21 cellular contexts compared by ENCODE assay signal in genomic region chr6:47260021-47260420, GRCh38. TPM values are rescaled to one million over a fixed set of nuclear protein-coding genes. Genes with fewer than 3 reads are reported as not detected.
DNase-seq lines count a peak whose midpoint lies in the region; ATAC-seq, FAIRE-seq and TF ChIP-seq lines count a peak whose summit lies in the region.
"Had no signal": no experiment of that assay in that cellular context is flagged by ENCODE, and none has a peak within 500 bp of the region (broad histone marks: within the 10 kb centered on the region; RNA-seq: fewer than 3 reads in every experiment).

No MANE protein-coding gene starts in this region.

- TF ChIP-seq CTCF in HEK293 (tag by site-specific recombination; IDR thresholded peaks at IDR 0.05): no peak
- no peak for TF ChIP-seq CTCF in astrocyte (IDR thresholded peaks at IDR 0.05; ENCODE audit: insufficient read depth, low read depth, low read length)
- TF ChIP-seq CTCF in endothelial cell of umbilical vein (IDR thresholded peaks at IDR 0.05; ENCODE audit: extremely low read depth in 1 of 2, insufficient read depth in 1 of 2, low read depth in 1 of 2, low read length in 2 of 2): no peak
- no peak for TF ChIP-seq CTCF in kidney (IDR thresholded peaks at IDR 0.05; ENCODE audit: borderline replicate concordance, extremely low read depth, insufficient read depth)

- H3K36me3 ChIP-seq in BLaER1 (peaks cover 82% of the 10 kb centered on the region), HEK293 (ENCODE audit: control insufficient read depth in 2 of 2, insufficient read depth in 1 of 2, low read length in 2 of 2) (peaks cover 0 to 3% of the 10 kb centered on the region in 2 experiments; a peak in 1 of 3 replicates), astrocyte (ENCODE audit: insufficient read depth, low read length) (no peaks in the 10 kb centered on the region), endothelial cell of umbilical vein (ENCODE audit: control insufficient read depth in 2 of 2, extremely low read depth in 1 of 2, insufficient read depth in 2 of 2, low read length in 2 of 2) (no peaks in the 10 kb centered on the region), mesenchymal stem cell (ENCODE audit: control insufficient read depth in 1 of 2, insufficient read depth in 2 of 2, low read depth in 1 of 2, low read length in 2 of 2) (peaks cover 8 to 27% of the 10 kb centered on the region in 2 experiments), kidney (ENCODE audit: control insufficient read depth in 1 of 2, insufficient read depth in 2 of 2, low read length in 2 of 2) (peaks cover 2 to 8% of the 10 kb centered on the region in 2 donors)
- H3K36me3 ChIP-seq: HAP-1 had no signal

- peaks cover 32% of the 10 kb centered on the region for H3K36me3 Mint-ChIP-seq in astrocyte (ENCODE audit: low read depth, unreplicated experiment)
- H3K36me3 Mint-ChIP-seq: CD4-positive, alpha-beta memory T cell had no signal

- H2AK5ac ChIP-seq in mesenchymal stem cell (ENCODE audit: low read length, severe bottlenecking): no peak overlapping the region

- no peak overlapping the region for H3K18ac ChIP-seq in mesenchymal stem cell (ENCODE audit: low read depth in 1 of 2, low read length in 2 of 2)

- H3K79me2 ChIP-seq in astrocyte (ENCODE audit: insufficient read depth, low read length): peaks cover 6% of the 10 kb centered on the region
- no peaks in the 10 kb centered on the region for H3K79me2 ChIP-seq in endothelial cell of umbilical vein (ENCODE audit: control insufficient read depth, insufficient read depth, low read length)

- no peak overlapping the region for H2BK5ac ChIP-seq in mesenchymal stem cell (ENCODE audit: low read depth, low read length, poor library complexity, severe bottlenecking)

- intact Hi-C loops in endothelial cell of umbilical vein (cut with micrococcal nuclease) (loop anchor here (10.0 kb wide), 1 partner anchor 1215 kb away; no protein-coding TSS in a partner anchor), kidney (cut with DNase I) (no loop called here)

- no peak for FAIRE-seq in astrocyte (lab: Jason Lieb, UNC)
- FAIRE-seq in endothelial cell of umbilical vein (lab: Jason Lieb, UNC): no peak
- no peak for FAIRE-seq in kidney (lab: Jason Lieb, UNC)
- FAIRE-seq: A549, GM12891, GM18507, H54 had no signal

- peak overlapping the region; percentile 12 for H3K27ac Mint-ChIP-seq in astrocyte (ENCODE audit: unreplicated experiment)
- H3K27ac Mint-ChIP-seq: B cell; CD4-positive, alpha-beta memory T cell had no signal

- no peak overlapping the region for H3K23ac ChIP-seq in mesenchymal stem cell (ENCODE audit: low read length in 2 of 2)

- no peaks in the 10 kb centered on the region for H3K9me3 Mint-ChIP-seq in astrocyte (ENCODE audit: unreplicated experiment)

- H3K14ac ChIP-seq in mesenchymal stem cell (ENCODE audit: low read length in 2 of 2): no peak overlapping the region

- H3K27me3 Mint-ChIP-seq in astrocyte (ENCODE audit: low read depth, unreplicated experiment): no peaks in the 10 kb centered on the region
- H3K27me3 Mint-ChIP-seq: B cell had no signal

- H3K4me3 ChIP-seq in BLaER1 (no peak overlapping the region), HEK293 (ENCODE audit: low read depth, low read length) (no peak overlapping the region), astrocyte (ENCODE audit: insufficient read depth, low read depth, low read length) (no peak overlapping the region), endothelial cell of umbilical vein (replicated peaks in 1 of 3; ENCODE audit: insufficient read depth in 1 of 3, low read depth in 1 of 3, low read length in 3 of 3) (no peak overlapping the region), mesenchymal stem cell (ENCODE audit: insufficient read depth in 1 of 2, low read depth in 1 of 2, low read length in 2 of 2) (no peak overlapping the region), kidney (ENCODE audit: low read length in 2 of 2) (no peak overlapping the region)
- H3K4me3 ChIP-seq: A549, HAP-1 had no signal

- H3K27ac ChIP-seq in BLaER1: peak overlapping the region; percentile 50
- H3K27ac ChIP-seq in HEK293 (ENCODE audit: extremely low read depth, low read depth, low read length): no peak overlapping the region
- no peak overlapping the region for H3K27ac ChIP-seq in astrocyte (ENCODE audit: low read depth, low read length)
- H3K27ac ChIP-seq in endothelial cell of umbilical vein (ENCODE audit: insufficient read depth, low read depth, low read length): no peak overlapping the region
- no peak overlapping the region for H3K27ac ChIP-seq in mesenchymal stem cell (ENCODE audit: low read length, poor library complexity, severe bottlenecking)
- H3K27ac ChIP-seq in kidney (ENCODE audit: low read depth in 2 of 2, low read length in 2 of 2): no peak overlapping the region
- H3K27ac ChIP-seq: A549 had no signal

- peaks cover 46% of the 10 kb centered on the region for H3K4me1 Mint-ChIP-seq in astrocyte (ENCODE audit: low read depth, unreplicated experiment)
- H3K4me1 Mint-ChIP-seq: B cell; CD4-positive, alpha-beta memory T cell had no signal

- no peak overlapping the region for H3K4me3 Mint-ChIP-seq in astrocyte (ENCODE audit: unreplicated experiment)
- H3K4me3 Mint-ChIP-seq: B cell; CD4-positive, alpha-beta memory T cell had no signal

- no peak overlapping the region for H4K8ac ChIP-seq in mesenchymal stem cell (ENCODE audit: low read length)

- H2BK12ac ChIP-seq in mesenchymal stem cell (ENCODE audit: low read length in 2 of 2): no peak overlapping the region

- CTCF ChIA-PET in HEK293 (lab: Yijun Ruan, JAX): interaction anchor here (0.6 kb wide), 1 partner anchor 41 kb away, joined by 4 read pairs; no protein-coding TSS in a partner anchor
- CTCF ChIA-PET in endothelial cell of umbilical vein (lab: Charles Lee): interaction anchor here (2.4 kb wide), 1 partner anchor 10 kb away, joined by 9 read pairs; no protein-coding TSS in a partner anchor

- H3K4me2 ChIP-seq in BLaER1 (peak overlapping the region; percentile 60), astrocyte (ENCODE audit: low read length) (no peak overlapping the region), endothelial cell of umbilical vein (ENCODE audit: insufficient read depth, low read length) (no peak overlapping the region), mesenchymal stem cell (ENCODE audit: low read length, poor library complexity, severe bottlenecking) (no peak overlapping the region)
- H3K4me2 ChIP-seq: A549 had no signal

- dilution Hi-C loops in endothelial cell of umbilical vein (cut with MboI; ENCODE audit: extremely low pct_ligation_motif_present, low sequenced_read_pairs): no loop called here

- H3K9me3 ChIP-seq in BLaER1 (no peaks in the 10 kb centered on the region), HEK293 (ENCODE audit: control insufficient read depth, insufficient read depth, low read depth, low read length) (no peaks in the 10 kb centered on the region), astrocyte (ENCODE audit: insufficient read depth, low read depth, low read length) (no peaks in the 10 kb centered on the region), endothelial cell of umbilical vein (replicated peaks; ENCODE audit: control insufficient read depth, insufficient read depth, low read length) (no peaks in the 10 kb centered on the region), mesenchymal stem cell (ENCODE audit: control insufficient read depth, low read length) (no peaks in the 10 kb centered on the region), kidney (ENCODE audit: control insufficient read depth in 1 of 2, low read length in 2 of 2) (no peaks in the 10 kb centered on the region)
- H3K9me3 ChIP-seq: A549, HAP-1 had no signal

- H3K9ac ChIP-seq in BLaER1 (no peak overlapping the region), astrocyte (ENCODE audit: low read length) (no peak overlapping the region), endothelial cell of umbilical vein (replicated peaks; ENCODE audit: extremely low read depth, insufficient read depth, low read length) (no peak overlapping the region), mesenchymal stem cell (ENCODE audit: low read length) (no peak overlapping the region), kidney (ENCODE audit: low read length in 2 of 2) (no peak overlapping the region)

- WGBS in mesenchymal stem cell: 96% methylated on average over 4 of the region's 4 CpGs

- ATAC-seq in GM21515 (IDR thresholded peaks at IDR 0.05; ENCODE audit: unreplicated experiment): no peak
- ATAC-seq: A549 had no signal

- H4K91ac ChIP-seq in mesenchymal stem cell (ENCODE audit: low read length): no peak overlapping the region

- no peak overlapping the region for H2BK15ac ChIP-seq in mesenchymal stem cell (ENCODE audit: low read depth, poor library complexity, severe bottlenecking)

- POLR2A ChIA-PET in HEK293 (lab: Yijun Ruan, JAX) (no interaction called here), endothelial cell of umbilical vein (lab: Charles Lee) (no interaction called here)

- H3K4me1 ChIP-seq in BLaER1: peaks cover 45% of the 10 kb centered on the region
- H3K4me1 ChIP-seq in HEK293 (ENCODE audit: control insufficient read depth, insufficient read depth, low read length): no peaks in the 10 kb centered on the region
- H3K4me1 ChIP-seq in astrocyte (ENCODE audit: insufficient read depth, low read length): peaks cover 2% of the 10 kb centered on the region
- H3K4me1 ChIP-seq in endothelial cell of umbilical vein (ENCODE audit: control insufficient read depth, extremely low read depth, insufficient read depth, low read length): peaks cover 37% of the 10 kb centered on the region
- H3K4me1 ChIP-seq in mesenchymal stem cell (ENCODE audit: control insufficient read depth, insufficient read depth, low read depth, low read length): no peaks in the 10 kb centered on the region
- no peaks in the 10 kb centered on the region for H3K4me1 ChIP-seq in kidney (ENCODE audit: control insufficient read depth in 1 of 2, insufficient read depth in 1 of 2, low read depth in 1 of 2, low read length in 2 of 2)
- H3K4me1 ChIP-seq: A549 had no signal

- H3K27me3 ChIP-seq in BLaER1 (no peaks in the 10 kb centered on the region), astrocyte (ENCODE audit: insufficient read depth, low read length) (no peaks in the 10 kb centered on the region), endothelial cell of umbilical vein (ENCODE audit: control insufficient read depth in 2 of 2, insufficient read depth in 2 of 2, low read length in 2 of 2) (no peaks in the 10 kb centered on the region), mesenchymal stem cell (ENCODE audit: control insufficient read depth in 1 of 2, insufficient read depth in 1 of 2, low read length in 2 of 2) (no peaks in the 10 kb centered on the region)

- H3K4ac ChIP-seq in mesenchymal stem cell (ENCODE audit: low read depth in 1 of 2, low read length in 2 of 2): no peak overlapping the region

- no peak overlapping the region for H2BK120ac ChIP-seq in mesenchymal stem cell (ENCODE audit: low read depth, low read length)

- H3K79me1 ChIP-seq in mesenchymal stem cell (replicated peaks; ENCODE audit: low read length, poor library complexity, severe bottlenecking): peaks cover 16% of the 10 kb centered on the region

- DNase-seq in astrocyte (ENCODE audit: low read depth) (no peak), endothelial cell of umbilical vein (ENCODE audit: low read depth, low spot score) (peak; percentile 72), mesenchymal stem cell (no peak), kidney (no peak)
- DNase-seq: 8988T; Calu3; CD4-positive, alpha-beta memory T cell; COR-L47; DMS53; DMS79 treated with DMSO at 0.1 percent for 48 hours; GF-D8; GOT3 had no signal

- H4K20me1 ChIP-seq in BLaER1 (peaks cover 21% of the 10 kb centered on the region; the same call in 1 of the 2 replicates), astrocyte (ENCODE audit: insufficient read depth, low read length) (peaks cover 6% of the 10 kb centered on the region), endothelial cell of umbilical vein (replicated peaks; ENCODE audit: control insufficient read depth, extremely low read depth, insufficient read depth, low read length) (no peaks in the 10 kb centered on the region)

- TF ChIP-seq POLR2A in endothelial cell of umbilical vein (IDR thresholded peaks at IDR 0.05; ENCODE audit: low read depth, low read length): no peak

- H2AFZ ChIP-seq in astrocyte (ENCODE audit: low read depth, low read length) (no peak overlapping the region), endothelial cell of umbilical vein (ENCODE audit: low read depth, low read length) (no peak overlapping the region), mesenchymal stem cell (ENCODE audit: low read depth, low read length) (no peak overlapping the region)

- BruUV-seq in endothelial cell of umbilical vein (replicated peaks; lab: Mats Ljungman, UMichigan): no TSS peak

- no peaks in the 10 kb centered on the region for H3K9me1 ChIP-seq in endothelial cell of umbilical vein (replicated peaks; ENCODE audit: control insufficient read depth, extremely low read depth, insufficient read depth, low read length)

RNA-seq across cellular contexts. Expression of gene TNFRSF21, which starts 49.7 kb away (rescaled TPM):
- total RNA-seq in astrocyte: 214 and 244 TPM in 2 replicates
- 40.6 and 52.3 TPM in 2 replicates for total RNA-seq in endothelial cell of umbilical vein
- 24.9 and 26.0 TPM in 2 replicates for polyA plus RNA-seq in endothelial cell of umbilical vein
- 29.9 and 30.9 TPM in 2 replicates for polyA plus RNA-seq in endothelial cell of umbilical vein (2011; cell fraction: cytosol; rRNA removed)
- polyA plus RNA-seq in endothelial cell of umbilical vein (2011; cell fraction: nucleus; rRNA removed): 14.2 and 15.3 TPM in 2 replicates
- polyA plus RNA-seq in endothelial cell of umbilical vein (2012): 44.0 and 56.2 TPM in 2 replicates
- 44.6 and 48.0 TPM in 2 replicates for polyA minus RNA-seq in endothelial cell of umbilical vein
- 14.5 TPM for polyA minus RNA-seq in endothelial cell of umbilical vein (2011; cell fraction: cytosol; rRNA and poly(A)+ RNA removed)
- polyA minus RNA-seq in endothelial cell of umbilical vein (2011; cell fraction: nucleus; rRNA and poly(A)+ RNA removed): 30.7 and 30.8 TPM in 2 replicates
- polyA plus RNA-seq in mesenchymal stem cell (2013, experiment 1 of 2): 214 TPM
- polyA plus RNA-seq in mesenchymal stem cell (2013, experiment 2 of 2): 215 TPM
- total RNA-seq in kidney: 45.5 TPM
- 40.3 TPM for polyA plus RNA-seq in kidney (ENCODE audit: insufficient read depth, low read depth, low replicate concordance)
- polyA plus RNA-seq: CD4-positive, alpha-beta memory T cell had no signal
